ENCODE assay signal across 8 cellular contexts in the genomic region with DNA sequence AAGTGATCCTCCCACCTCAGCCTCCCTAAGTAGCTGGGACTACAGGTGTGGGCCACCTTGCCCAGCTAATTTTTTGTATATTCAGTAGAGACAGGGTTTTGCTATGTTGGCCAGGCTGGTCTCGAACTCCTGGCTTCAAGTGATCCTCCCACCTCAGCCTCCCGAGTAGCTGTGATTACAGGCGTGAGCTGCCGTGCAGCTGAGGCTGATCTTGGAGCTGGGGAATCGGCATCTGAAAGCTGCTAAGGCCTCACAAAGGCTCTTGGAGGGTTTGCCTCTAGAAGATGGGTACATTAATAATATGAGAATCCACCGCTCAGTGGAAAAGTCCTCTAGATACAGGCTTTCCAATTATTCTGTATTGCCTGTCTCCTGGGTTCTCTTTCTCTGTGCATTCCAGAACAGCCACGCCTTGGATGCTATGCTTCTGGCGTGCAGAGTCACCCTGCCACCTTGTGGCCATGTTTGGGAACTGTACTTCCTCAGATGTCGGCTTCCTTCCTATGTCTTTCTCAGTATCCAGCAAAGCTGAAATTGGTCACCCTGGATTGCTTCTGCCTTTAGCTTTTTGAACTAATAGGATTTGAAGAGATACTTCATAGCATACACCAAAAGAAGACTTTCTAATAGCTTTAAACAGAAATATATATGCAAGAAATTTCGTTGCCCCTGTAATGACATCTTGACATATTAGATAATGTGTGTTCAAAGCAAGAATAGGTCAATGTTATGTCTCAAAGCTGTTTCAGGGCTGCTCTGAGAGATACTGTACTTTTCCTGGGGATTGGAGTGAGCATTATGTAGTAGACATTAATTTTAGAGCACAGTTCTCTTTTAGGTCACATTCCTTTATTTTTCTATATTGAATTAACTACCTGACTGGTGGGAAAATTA. TPM values are rescaled to one million over a fixed set of nuclear protein-coding genes. Genes with fewer than 3 reads are reported as not detected.
DNase-seq lines count a peak whose midpoint lies in the region; ATAC-seq and TF ChIP-seq lines count a peak whose summit lies in the region.

No MANE protein-coding gene starts in this region.

- no peak overlapping the region for H3K9ac ChIP-seq in liver (ENCODE audit: low read depth in 1 of 2, low read length in 2 of 2)

- ATAC-seq in GM18868 (IDR thresholded peaks at IDR 0.05; ENCODE audit: unreplicated experiment), result peak; percentile 94
- ATAC-seq in HG03175 (IDR thresholded peaks at IDR 0.05; ENCODE audit: unreplicated experiment), result peak; percentile 95

- peak; percentile 29 for DNase-seq in AG09309 (ENCODE audit: low read depth)
- DNase-seq in NCI-H460 (ENCODE audit: extremely low read depth, low read depth), result peak; percentile 80
- DNase-seq in activated CD4-positive, alpha-beta T cell treated with anti-CD3 and anti-CD28 coated beads for 24 hours (ENCODE audit: low read depth in 2 of 2), result peak; percentile 66 to 68
- peak; percentile 91 for DNase-seq in choroid plexus epithelial cell (ENCODE audit: low read depth)
- peak; percentile 38 to 56 (median 52) for DNase-seq in stimulated activated CD4-positive, alpha-beta T cell treated with anti-CD3 and anti-CD28 coated beads, TNF-alpha, amount 100 ng/mL, for 4 hours (ENCODE audit: low read depth in 3 of 3)

- 41% methylated on average over 10 of the region's 10 CpGs for WGBS in liver

- H3K36me3 ChIP-seq in liver (ENCODE audit: control insufficient read depth in 4 of 4, insufficient read depth in 3 of 4, low read depth in 1 of 4, low read length in 3 of 4), result no peaks in the 10 kb centered on the region

- H3K27ac ChIP-seq in liver (ENCODE audit: low read depth in 1 of 2, low read length in 2 of 2), result no peak overlapping the region

- no peaks in the 10 kb centered on the region for H3K9me3 ChIP-seq in liver (ENCODE audit: control insufficient read depth in 4 of 4, low read length in 3 of 4)

- H3K4me3 ChIP-seq in AG09309 (ENCODE audit: control insufficient read depth, low read depth, low read length) (no peak overlapping the region), choroid plexus epithelial cell (ENCODE audit: low read depth, low read length) (no peak overlapping the region), liver (ENCODE audit: low read depth in 1 of 3, low read length in 3 of 3) (no peak overlapping the region)

- no peaks in the 10 kb centered on the region for H3K4me1 ChIP-seq in liver (ENCODE audit: control insufficient read depth in 4 of 4, insufficient read depth in 4 of 4, low read length in 3 of 4)

- peak; percentile 99 for TF ChIP-seq RAD21 in liver (IDR thresholded peaks at IDR 0.05)

- peaks cover 0 to 4% (median 0%) of the 10 kb centered on the region in 4 donors for H3K27me3 ChIP-seq in liver (ENCODE audit: control insufficient read depth in 4 of 4, insufficient read depth in 4 of 4, low read length in 3 of 4)

- TF ChIP-seq CTCF in AG09309 (IDR thresholded peaks at IDR 0.05; ENCODE audit: control insufficient read depth, insufficient read depth, low read depth, low read length, missing control alignments), result peak; percentile 95
- TF ChIP-seq CTCF in choroid plexus epithelial cell (conservative IDR thresholded peaks at IDR 0.05; ENCODE audit: low read depth, low read length), result peak; percentile 98
- TF ChIP-seq CTCF in liver (IDR thresholded peaks at IDR 0.05; ENCODE audit: low read depth, low read length, missing input control), result peak; percentile 97

TF ChIP-seq in liver, 16 proteins besides CTCF, POLR2A, EP300 and RAD21:
- TF ChIP-seq HNF4G (IDR thresholded peaks at IDR 0.05) (no peak), EGR1 (IDR thresholded peaks at IDR 0.05; ENCODE audit: low read depth in 2 of 2) (no peak), FOXA1 (IDR thresholded peaks at IDR 0.05) (no peak)

RNA-seq across cellular contexts. Expression of gene SYT16, which starts 25.1 kb away (rescaled TPM):
- 0.02 TPM in 1 of 2 replicates, not detected in the other for total RNA-seq in NCI-H460 (2014; rRNA removed; shearing (Covaris generic))
- polyA plus RNA-seq in NCI-H460 (2014; cell fraction: nucleus; rRNA removed), result not detected in 2 replicates
- total RNA-seq in liver, result under 1 TPM; under 0.01 TPM
- not detected for polyA plus RNA-seq in liver

Comparison
In these comparisons a context has a peak if more than half of its experiments do, and no peak if none do; other contexts are left out.
1. DNase-seq: peak in every context shown above with its lines; median percentile 91 in choroid plexus epithelial cell; 80 in NCI-H460; 67 in activated CD4-positive, alpha-beta T cell treated with anti-CD3 and anti-CD28 coated beads for 24 hours; 52 in stimulated activated CD4-positive, alpha-beta T cell treated with anti-CD3 and anti-CD28 coated beads, TNF-alpha, amount 100 ng/mL, for 4 hours; 29 in AG09309.